36 cellular contexts compared by ENCODE assay signal in the genomic region with DNA sequence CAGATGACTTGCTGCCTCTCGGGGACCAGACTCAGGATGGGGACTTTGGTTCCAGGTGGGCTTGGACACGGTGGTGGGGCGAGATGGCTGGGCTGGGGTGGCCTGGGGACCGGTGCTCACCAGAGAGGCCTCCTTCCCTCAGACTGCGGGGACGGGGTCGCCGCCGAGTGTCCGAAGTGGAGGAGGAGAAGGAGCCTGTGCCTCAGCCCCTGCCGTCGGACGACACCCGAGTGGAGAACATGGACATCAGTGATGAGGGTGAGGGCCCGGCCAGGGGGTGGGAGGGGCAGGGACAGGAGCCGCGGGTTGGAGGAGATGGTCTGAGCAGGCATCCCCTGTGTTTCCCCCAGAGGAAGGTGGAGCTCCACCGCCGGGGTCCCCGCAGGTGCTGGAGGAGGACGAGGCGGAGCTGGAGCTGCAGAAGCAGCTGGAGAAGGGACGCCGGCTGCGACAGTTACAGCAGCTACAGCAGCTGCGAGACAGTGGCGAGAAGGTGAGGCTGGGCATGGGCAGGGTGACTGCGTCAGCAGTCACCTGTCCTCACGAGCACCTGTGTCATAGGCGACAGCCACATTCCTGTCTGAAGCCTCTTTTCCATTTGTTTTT. TPM values are rescaled to one million over a fixed set of nuclear protein-coding genes. Genes with fewer than 3 reads are reported as not detected.
"Had no signal": no experiment of that assay in that cellular context is flagged by ENCODE, and none has a peak within 500 bp of the region (broad histone marks: within the 10 kb centered on the region; RNA-seq: fewer than 3 reads in every experiment).

No MANE protein-coding gene starts in this region.

- ATAC-seq: activated CD8-positive, alpha-beta memory T cell treated with anti-CD3 and anti-CD28 coated beads, Interleukin-2, amount 10 ng/mL, durations not matched to agents 7 days and 5 days; Panc1 had no signal

- H3K27ac ChIP-seq: ascending aorta, cardiac muscle cell, SJCRH30, SK-N-MC, WERI-Rb-1 had no signal

- H3K9me3 Mint-ChIP-seq: activated CD4-positive, alpha-beta memory T cell treated with anti-CD3 and anti-CD28 coated beads, Interleukin-2, amount 10 ng/mL, durations not matched to agents 7 days and 5 days; activated naive CD4-positive, alpha-beta T cell treated with anti-CD3 and anti-CD28 coated beads, Interleukin-2, amount 50 U/mL, for 24 hours; activated naive CD8-positive, alpha-beta T cell treated with anti-CD3 and anti-CD28 coated beads, Interleukin-2, amount 10 ng/mL, durations not matched to agents 7 days and 5 days; central memory CD8-positive, alpha-beta T cell had no signal

- H3K9me3 ChIP-seq: ascending aorta, MG63, SJCRH30 had no signal

- DNase-seq: activated CD4-positive, alpha-beta memory T cell treated with anti-CD3 and anti-CD28 coated beads, Interleukin-2, amount 10 ng/mL, durations not matched to agents 7 days and 5 days; activated CD4-positive, alpha-beta T cell treated with anti-CD3 and anti-CD28 coated beads for 1 hour; activated CD4-positive, alpha-beta T cell treated with anti-CD3 and anti-CD28 coated beads for 48 hours; activated CD4-positive, CD25-positive, alpha-beta regulatory T cell; activated CD8-positive, alpha-beta memory T cell treated with anti-CD3 and anti-CD28 coated beads for 24 hours; activated CD8-positive, alpha-beta memory T cell treated with anti-CD3 and anti-CD28 coated beads, Interleukin-2, amount 10 ng/mL, durations not matched to agents 7 days and 5 days; activated CD8-positive, alpha-beta memory T cell treated with anti-CD3 and anti-CD28 coated beads, Interleukin-2, amount 50 U/mL, for 48 hours; activated effector memory CD4-positive, alpha-beta T cell treated with Interleukin-2 at 50 U/mL for 16 hours; activated naive CD8-positive, alpha-beta T cell treated with anti-CD3 and anti-CD28 coated beads, Interleukin-2, amount 10 ng/mL, durations not matched to agents 7 days and 5 days; activated T-cell treated with anti-CD3 and anti-CD28 coated beads, Interleukin-2, amount 50 U/mL, for 48 hours; amygdala; Kasumi-1; MG63; NCI-H1048; NCI-H1105 treated with DMSO at 0.1 percent for 48 hours; NCI-H1436; NCI-H1694; NCI-H1930; NCI-H2081 treated with DMSO at 0.1 percent for 48 hours; NCI-H226; NCI-H446 treated with DMSO at 0.1 percent for 48 hours; NCI-H524 treated with DMSO at 0.1 percent for 48 hours; SHP77; SJCRH30; T1000; WERI-Rb-1 had no signal

- H3K4me3 ChIP-seq: ascending aorta, cardiac muscle cell, MG63, SJCRH30, SK-N-MC had no signal

- H3K4me3 Mint-ChIP-seq: activated CD4-positive, alpha-beta memory T cell treated with anti-CD3 and anti-CD28 coated beads, Interleukin-2, amount 10 ng/mL, durations not matched to agents 7 days and 5 days; activated CD8-positive, alpha-beta memory T cell treated with anti-CD3 and anti-CD28 coated beads, Interleukin-2, amount 10 ng/mL, durations not matched to agents 7 days and 5 days; activated naive CD4-positive, alpha-beta T cell treated with anti-CD3 and anti-CD28 coated beads, Interleukin-2, amount 50 U/mL, for 24 hours; activated naive CD8-positive, alpha-beta T cell treated with anti-CD3 and anti-CD28 coated beads, Interleukin-2, amount 10 ng/mL, durations not matched to agents 7 days and 5 days; central memory CD8-positive, alpha-beta T cell had no signal

- H3K27ac Mint-ChIP-seq: activated CD4-positive, alpha-beta memory T cell treated with anti-CD3 and anti-CD28 coated beads, Interleukin-2, amount 10 ng/mL, durations not matched to agents 7 days and 5 days; activated CD8-positive, alpha-beta memory T cell treated with anti-CD3 and anti-CD28 coated beads, Interleukin-2, amount 10 ng/mL, durations not matched to agents 7 days and 5 days; activated naive CD8-positive, alpha-beta T cell treated with anti-CD3 and anti-CD28 coated beads, Interleukin-2, amount 10 ng/mL, durations not matched to agents 7 days and 5 days had no signal

- H3K27me3 Mint-ChIP-seq: activated CD4-positive, alpha-beta memory T cell treated with anti-CD3 and anti-CD28 coated beads, Interleukin-2, amount 10 ng/mL, durations not matched to agents 7 days and 5 days; activated CD8-positive, alpha-beta memory T cell treated with anti-CD3 and anti-CD28 coated beads, Interleukin-2, amount 10 ng/mL, durations not matched to agents 7 days and 5 days; activated naive CD4-positive, alpha-beta T cell treated with anti-CD3 and anti-CD28 coated beads, Interleukin-2, amount 50 U/mL, for 24 hours; activated naive CD8-positive, alpha-beta T cell treated with anti-CD3 and anti-CD28 coated beads, Interleukin-2, amount 10 ng/mL, durations not matched to agents 7 days and 5 days; central memory CD8-positive, alpha-beta T cell had no signal

- H3K27me3 ChIP-seq: ascending aorta, cardiac muscle cell, MG63, SJCRH30 had no signal

RNA-seq across cellular contexts. Expression of a gene that starts 22.2 kb away (rescaled TPM):
- total RNA-seq: activated CD4-positive, alpha-beta memory T cell treated with anti-CD3 and anti-CD28 coated beads, Interleukin-2, amount 10 ng/mL, durations not matched to agents 7 days and 5 days; activated CD8-positive, alpha-beta memory T cell treated with anti-CD3 and anti-CD28 coated beads, Interleukin-2, amount 10 ng/mL, durations not matched to agents 7 days and 5 days; activated naive CD8-positive, alpha-beta T cell treated with anti-CD3 and anti-CD28 coated beads, Interleukin-2, amount 10 ng/mL, durations not matched to agents 7 days and 5 days; ascending aorta; RPMI7951; SJCRH30; T-helper 1 cell treated with Interleukin-12 subunit alpha and Interleukin-12 subunit beta and Interleukin-4 antibody, amounts not matched to agents 30 ng/mL and 1 ng/mL, for 36 hours; T-helper 2 cell treated with Interferon-gamma antibody and Interleukin-4, amounts not matched to agents 100 ng/mL and 5 ng/mL, for 36 hours had no signal
- polyA plus RNA-seq: adipose tissue had no signal

RNA-seq across cellular contexts. Expression of a gene that starts 44.4 kb away (rescaled TPM):
- total RNA-seq: activated CD8-positive, alpha-beta memory T cell treated with anti-CD3 and anti-CD28 coated beads, Interleukin-2, amount 10 ng/mL, durations not matched to agents 7 days and 5 days; activated naive CD8-positive, alpha-beta T cell treated with anti-CD3 and anti-CD28 coated beads, Interleukin-2, amount 10 ng/mL, durations not matched to agents 7 days and 5 days; cardiac muscle cell; SJCRH30; T-helper 2 cell treated with Interferon-gamma antibody and Interleukin-4, amounts not matched to agents 100 ng/mL and 5 ng/mL, for 36 hours had no signal
- polyA plus RNA-seq: cardiac muscle cell had no signal
